Comparison of ENCODE assay signal across 27 cellular contexts in the genomic region with DNA sequence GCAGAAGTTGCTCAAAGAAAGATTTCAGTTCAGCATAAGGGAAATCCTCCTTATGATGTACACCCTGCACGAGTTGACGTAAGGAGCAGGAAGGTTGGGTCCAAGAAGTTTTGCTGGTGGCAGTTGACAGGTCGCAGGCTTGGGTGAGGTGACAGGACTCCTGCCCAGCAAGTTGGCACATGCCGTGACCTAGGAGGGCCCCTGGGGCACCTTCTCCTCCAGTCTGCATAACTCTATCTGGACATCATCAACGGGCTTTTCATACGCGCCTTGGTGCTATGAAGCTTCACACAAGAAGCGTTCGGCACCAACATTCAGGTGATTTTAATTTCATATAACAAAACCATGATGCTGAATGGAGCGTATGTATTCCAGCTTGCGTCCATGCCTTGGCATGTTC.
"Had no signal": no experiment of that assay in that cellular context is flagged by ENCODE, and none has a peak within 500 bp of the region (broad histone marks: within the 10 kb centered on the region; RNA-seq: fewer than 3 reads in every experiment).

No MANE protein-coding gene starts in this region.

- H3K4me1 ChIP-seq: neural progenitor cell, parathyroid adenoma, psoas muscle, right lobe of liver, suprapubic skin, testis, transverse colon, upper lobe of right lung had no signal

- H3K27me3 ChIP-seq: neural progenitor cell, right lobe of liver, sigmoid colon, suprapubic skin, testis, tibial artery, transverse colon, upper lobe of right lung had no signal

- FAIRE-seq: small intestine had no signal

- H3K36me3 Mint-ChIP-seq: naive B cell; natural killer cell; stimulated activated memory B cell treated with anti-CD40 and anti-IgM and Interleukin-4, amounts not matched to agents 10 μg/mL and 1 μg/mL and 100 μg/mL, for 72 hours; type B pancreatic cell had no signal

- H3K4me3 ChIP-seq: neural progenitor cell, psoas muscle, right lobe of liver, sigmoid colon, suprapubic skin, testis, tibial artery, transverse colon, upper lobe of right lung had no signal

- H3K4me3 Mint-ChIP-seq: naive B cell; natural killer cell; nephron; neural progenitor cell; stimulated activated memory B cell treated with anti-CD40 and anti-IgM and Interleukin-4, amounts not matched to agents 10 μg/mL and 1 μg/mL and 100 μg/mL, for 72 hours; stimulated activated naive CD8-positive, alpha-beta T cell treated with anti-CD3 and anti-CD28 coated beads, Interleukin-15, amount 100 ng/mL, for 72 hours; type B pancreatic cell had no signal

- H3K4me1 Mint-ChIP-seq: naive B cell; natural killer cell; neural progenitor cell; stimulated activated memory B cell treated with anti-CD40 and anti-IgM and Interleukin-4, amounts not matched to agents 10 μg/mL and 1 μg/mL and 100 μg/mL, for 72 hours had no signal

- H3K27ac ChIP-seq: neural progenitor cell, parathyroid adenoma, psoas muscle, right lobe of liver, suprapubic skin, testis, tibial artery, transverse colon, upper lobe of right lung had no signal

- H3K79me2 ChIP-seq: parathyroid adenoma had no signal

- H3K9me3 Mint-ChIP-seq: naive B cell; natural killer cell; neural progenitor cell; stimulated activated memory B cell treated with anti-CD40 and anti-IgM and Interleukin-4, amounts not matched to agents 10 μg/mL and 1 μg/mL and 100 μg/mL, for 72 hours; stimulated activated naive CD8-positive, alpha-beta T cell treated with anti-CD3 and anti-CD28 coated beads, Interleukin-15, amount 100 ng/mL, for 72 hours; type B pancreatic cell had no signal

- DNase-seq: naive B cell; natural killer cell; occipital lobe; psoas muscle; right cardiac atrium; right lobe of liver; sigmoid colon; small intestine; stimulated activated CD4-positive, alpha-beta T cell treated with anti-CD3 and anti-CD28 coated beads, Interleukin-15, amount 100 ng/mL, for 24 hours; stimulated activated CD4-positive, alpha-beta T cell treated with anti-CD3 and anti-CD28 coated beads, Interleukin-4, amount 100 ng/mL, for 1 hour; stimulated activated CD4-positive, alpha-beta T cell treated with anti-CD3 and anti-CD28 coated beads, Interleukin-4, amount 100 ng/mL, for 4 hours; stimulated activated CD8-positive, alpha-beta memory T cell treated with anti-CD3 and anti-CD28 coated beads, Interleukin-4, amount 100 ng/mL, for 48 hours; stimulated activated naive CD4-positive, alpha-beta T cell; stimulated activated naive CD8-positive, alpha-beta T cell treated with anti-CD3 and anti-CD28 coated beads, Interleukin-15, amount 100 ng/mL, for 72 hours; stimulated activated naive CD8-positive, alpha-beta T cell treated with anti-CD3 and anti-CD28 coated beads, Interleukin-15, Interleukin-2, amounts not matched to agents 100 U/mL and 50 U/mL, for 24 hours; substantia nigra; testis; tibial artery; transverse colon; upper lobe of right lung had no signal

- H3K9me3 ChIP-seq: psoas muscle, right lobe of liver, sigmoid colon, suprapubic skin, testis, tibial artery, transverse colon, upper lobe of right lung had no signal

- H3K27me3 Mint-ChIP-seq: progenitor cell of endocrine pancreas, type B pancreatic cell had no signal

- H3K9ac ChIP-seq: neural progenitor cell, parathyroid adenoma had no signal

- H3K4me2 ChIP-seq: neural progenitor cell had no signal

- H2AFZ ChIP-seq: neural progenitor cell, parathyroid adenoma had no signal

- ATAC-seq: natural killer cell; psoas muscle; right cardiac atrium; right lobe of liver; stimulated activated memory B cell treated with anti-CD40 and anti-IgM and Interleukin-4, amounts not matched to agents 10 μg/mL and 1 μg/mL and 100 μg/mL, for 72 hours; stimulated activated naive CD8-positive, alpha-beta T cell treated with anti-CD3 and anti-CD28 coated beads, Interleukin-15, amount 100 ng/mL, for 72 hours; stimulated activated naive CD8-positive, alpha-beta T cell treated with anti-CD3 and anti-CD28 coated beads, Interleukin-15, Interleukin-2, amounts not matched to agents 100 U/mL and 50 U/mL, for 24 hours; upper lobe of right lung had no signal

- H3K27ac Mint-ChIP-seq: naive B cell; natural killer cell; nephron; neural progenitor cell; progenitor cell of endocrine pancreas; stimulated activated memory B cell treated with anti-CD40 and anti-IgM and Interleukin-4, amounts not matched to agents 10 μg/mL and 1 μg/mL and 100 μg/mL, for 72 hours; stimulated activated naive CD8-positive, alpha-beta T cell treated with anti-CD3 and anti-CD28 coated beads, Interleukin-15, amount 100 ng/mL, for 72 hours; type B pancreatic cell had no signal

- H3K36me3 ChIP-seq: neural progenitor cell, right lobe of liver, sigmoid colon, suprapubic skin, transverse colon, upper lobe of right lung had no signal
